14 cellular contexts compared by ENCODE assay signal in genomic region chr2:33607905-33608304, GRCh38. TPM values are rescaled to one million over a fixed set of nuclear protein-coding genes. Genes with fewer than 3 reads are reported as not detected.
DNase-seq lines count a peak whose midpoint lies in the region; ATAC-seq, FAIRE-seq and TF ChIP-seq lines count a peak whose summit lies in the region.
"Had no signal": no experiment of that assay in that cellular context is flagged by ENCODE, and none has a peak within 500 bp of the region (broad histone marks: within the 10 kb centered on the region; RNA-seq: fewer than 3 reads in every experiment).

No MANE protein-coding gene starts in this region.

- H3K36me3 Mint-ChIP-seq in nephron (ENCODE audit: low read depth) = no peaks in the 10 kb centered on the region

- H3K4ac ChIP-seq in H1 (replicated peaks; ENCODE audit: insufficient read length, low read depth, low read length) = no peak overlapping the region

- H4K20me1 ChIP-seq in H1 (replicated peaks in 1 of 2; ENCODE audit: control insufficient read depth in 1 of 2, insufficient read depth in 2 of 2, low read length in 2 of 2) = no peaks in the 10 kb centered on the region

- peak overlapping the region; percentile 88 to 98 (median 90) for H3K27ac Mint-ChIP-seq in nephron
- H3K27ac Mint-ChIP-seq: CD4-positive, alpha-beta memory T cell had no signal

- DNase-seq in H1 (ENCODE audit: low read depth in 1 of 2, low spot score in 2 of 2) = no peak
- no peak for DNase-seq in left ventricle myocardium superior
- DNase-seq in kidney tubule cell (ENCODE audit: low spot score) = no peak
- no peak for DNase-seq in D721Med (ENCODE audit: insufficient read length, low spot score)
- no peak for DNase-seq in activated CD8-positive, alpha-beta memory T cell treated with anti-CD3 and anti-CD28 coated beads, Interleukin-2, amount 50 U/mL, for 48 hours
- DNase-seq: BE2C; CD4-positive, alpha-beta memory T cell; GM23248; NCI-H146; NCI-H2227 treated with DMSO at 0.1 percent for 48 hours; NCI-H524 treated with DMSO at 0.1 percent for 48 hours; SJCRH30 had no signal

- H3K9me3 ChIP-seq in H1 (ENCODE audit: insufficient read depth in 2 of 2, low read depth in 1 of 2, low read length in 1 of 2) = peaks cover 16 to 20% of the 10 kb centered on the region in 2 experiments
- H3K9me3 ChIP-seq: BE2C, SJCRH30 had no signal

- H3K9ac ChIP-seq in H1 (replicated peaks in 1 of 4; ENCODE audit: extremely low read depth in 1 of 4, low read depth in 3 of 4, low read length in 3 of 4) = no peak overlapping the region
- H3K9ac ChIP-seq: GM23248 had no signal

- no peaks in the 10 kb centered on the region for H3K23me2 ChIP-seq in H1 (ENCODE audit: low read depth, low read length)

- CTCF ChIA-PET in H1 (lab: Charles Lee; ENCODE audit: partially characterized antibody) = no interaction called here

- H4K91ac ChIP-seq in H1 (replicated peaks; ENCODE audit: insufficient read length, low read length) = no peak overlapping the region

- POLR2A ChIA-PET in H1 (lab: Charles Lee; ENCODE audit: partially characterized antibody) = interaction anchor here (1.4 to 2.4 kb wide), 2 partner anchors 9 to 45 kb away, joined by 3 to 10 read pairs; partner anchors contain the start of gene FAM98A

- H3K27me3 ChIP-seq in H1 (replicated peaks in 1 of 4; ENCODE audit: control insufficient read depth in 3 of 4, extremely low read depth in 1 of 4, insufficient read depth in 3 of 4, low read length in 3 of 4) = no peaks in the 10 kb centered on the region
- H3K27me3 ChIP-seq: BE2C, SJCRH30 had no signal

- H3K4me1 ChIP-seq in H1 (replicated peaks in 1 of 4; ENCODE audit: control insufficient read depth in 3 of 4, insufficient read depth in 4 of 4, low read length in 3 of 4) = peaks cover 0 to 23% (median 15%) of the 10 kb centered on the region in 4 experiments; a peak in 6 of 7 replicates
- H3K4me1 ChIP-seq: BE2C, SJCRH30 had no signal

- H3K4me3 Mint-ChIP-seq in nephron = no peak overlapping the region
- H3K4me3 Mint-ChIP-seq: CD4-positive, alpha-beta memory T cell had no signal

- H2AK5ac ChIP-seq in H1 (ENCODE audit: low read depth, low read length) = no peak overlapping the region

- no peak overlapping the region for H3K23ac ChIP-seq in H1 (ENCODE audit: insufficient read length)

- H2BK20ac ChIP-seq in H1 (ENCODE audit: low read length) = no peak overlapping the region

- peak overlapping the region; percentile 31 to 57 for H3K4me2 ChIP-seq in H1 (ENCODE audit: insufficient read depth in 1 of 2, low read depth in 2 of 2, low read length in 2 of 2)

- H3K56ac ChIP-seq in H1 (replicated peaks; ENCODE audit: insufficient read length, low read depth, low read length) = no peak overlapping the region

- no peak overlapping the region for H4K8ac ChIP-seq in H1 (ENCODE audit: extremely low read depth, insufficient read depth, low read length)

- FAIRE-seq in H1 (lab: Jason Lieb, UNC) = no peak
- no peak for FAIRE-seq in D721Med (lab: Jason Lieb, UNC)

- no peak overlapping the region for H2BK12ac ChIP-seq in H1 (ENCODE audit: low read depth, low read length)

- H3K27me3 Mint-ChIP-seq in nephron (ENCODE audit: low read depth) = peaks cover 3% of the 10 kb centered on the region

- peaks cover 14% of the 10 kb centered on the region for H3K9me3 Mint-ChIP-seq in nephron

- no peak for TF ChIP-seq POLR2A in H1 (IDR thresholded peaks at IDR 0.05; ENCODE audit: control extremely low read depth in 1 of 2, low read depth in 2 of 2, low read length in 2 of 2)

- peak overlapping the region in 1 of 4 experiments; percentile 45; a peak in 4 of 8 replicates for H3K4me3 ChIP-seq in H1 (ENCODE audit: extremely low read depth in 1 of 4, insufficient read depth in 2 of 4, low read depth in 3 of 4, low read length in 4 of 4)
- H3K4me3 ChIP-seq: GM23248, SJCRH30 had no signal

- ATAC-seq in left ventricle myocardium superior (peak; percentile 81), HG02973 (IDR thresholded peaks at IDR 0.05; ENCODE audit: unreplicated experiment) (no peak)

- no peak for TF ChIP-seq EP300 in H1 (IDR thresholded peaks at IDR 0.05; ENCODE audit: borderline replicate concordance in 1 of 2, low read depth in 2 of 2, low read length in 2 of 2)

- no peak overlapping the region for H2AFZ ChIP-seq in H1 (ENCODE audit: low read length)
- H2AFZ ChIP-seq: GM23248 had no signal

- peak overlapping the region; percentile 78 for H4K5ac ChIP-seq in H1 (ENCODE audit: insufficient read length, low read depth, low read length)

- H2BK5ac ChIP-seq in H1 (ENCODE audit: low read depth, low read length) = peak overlapping the region; percentile 88; the same call in 1 of the 2 replicates

- 63% methylated on average over 2 of the region's 2 CpGs; no CpG with 5 or more reads in 1 of the 2 experiments for WGBS in H1 (ENCODE audit: extremely low coverage in 1 of 2, insufficient coverage in 1 of 2, insufficient read length in 1 of 2, insufficient replicate concordance in 2 of 2, low coverage in 1 of 2, low lambda C conversion rate in 2 of 2, missing lambda C conversion rate in 1 of 2), 2 experiments

- no peak overlapping the region for H3K18ac ChIP-seq in H1 (ENCODE audit: extremely low read depth, low read length)

- peak overlapping the region; percentile 3 for H2BK120ac ChIP-seq in H1 (replicated peaks; ENCODE audit: low read depth, low read length)

- H3K79me1 ChIP-seq in H1 (ENCODE audit: low read depth, low read length) = no peaks in the 10 kb centered on the region; the same call in 1 of the 2 replicates

- peak overlapping the region; percentile 23; the same call in 1 of the 2 replicates for H3K27ac ChIP-seq in H1 (ENCODE audit: low read depth, low read length)
- H3K27ac ChIP-seq: GM23248, SJCRH30 had no signal

- no peak overlapping the region for H3K14ac ChIP-seq in H1 (ENCODE audit: insufficient read length)

- intact Hi-C loops in left ventricle myocardium superior (cut with micrococcal nuclease) = no loop called here

- H2BK15ac ChIP-seq in H1 (ENCODE audit: low read length) = no peak overlapping the region

- peaks cover 0 to 20% of the 10 kb centered on the region in 2 experiments; a peak in 1 of 4 replicates for H3K79me2 ChIP-seq in H1 (ENCODE audit: control insufficient read depth in 1 of 2, insufficient read depth in 2 of 2, low read length in 2 of 2)

- no peak for TF ChIP-seq RAD21 in H1 (IDR thresholded peaks at IDR 0.05 in 1 of 2, conservative IDR thresholded peaks at IDR 0.05 in 1 of 2; ENCODE audit: low read depth in 2 of 2, low read length in 2 of 2)

- H3K36me3 ChIP-seq in H1 (ENCODE audit: control insufficient read depth in 2 of 4, insufficient read depth in 4 of 4, low read length in 3 of 4) = peaks cover 0 to 19% (median 7%) of the 10 kb centered on the region in 4 experiments; a peak in 4 of 8 replicates
- H3K36me3 ChIP-seq: BE2C, SJCRH30 had no signal

- H3K4me1 Mint-ChIP-seq in nephron = peaks cover 37% of the 10 kb centered on the region
- H3K4me1 Mint-ChIP-seq: CD4-positive, alpha-beta memory T cell had no signal

- no peak for TF ChIP-seq CTCF in H1 (IDR thresholded peaks at IDR 0.05; ENCODE audit: control extremely low read depth in 1 of 3, insufficient read depth in 1 of 3, low read depth in 1 of 3, low read length in 3 of 3)
- no peak for TF ChIP-seq CTCF in nephron (IDR thresholded peaks at IDR 0.05; ENCODE audit: unreplicated experiment in 3 of 3)
- TF ChIP-seq CTCF in D721Med (IDR thresholded peaks at IDR 0.05; ENCODE audit: insufficient read depth, missing control alignments) = no peak

TF ChIP-seq in H1, 55 proteins besides CTCF, POLR2A, EP300 and RAD21 (continues in another document):
- TF ChIP-seq SAP30 (IDR thresholded peaks at IDR 0.05; ENCODE audit: insufficient read depth, insufficient replicate concordance, low read length) (no peak), SIX5 (IDR thresholded peaks at IDR 0.05; ENCODE audit: low read depth, low read length) (no peak), JUND (IDR thresholded peaks at IDR 0.05; ENCODE audit: low read length) (no peak), USF2 (IDR thresholded peaks at IDR 0.05; ENCODE audit: low read length) (no peak), GABPA (IDR thresholded peaks at IDR 0.05; ENCODE audit: borderline replicate concordance, insufficient read depth, low read length) (no peak), SRF (IDR thresholded peaks at IDR 0.05; ENCODE audit: low read depth, low read length) (no peak), CEBPB (IDR thresholded peaks at IDR 0.05; ENCODE audit: low read depth, low read length) (no peak), SP1 (IDR thresholded peaks at IDR 0.05; ENCODE audit: low read depth, low read length) (no peak), TBP (IDR thresholded peaks at IDR 0.05; ENCODE audit: low read depth, low read length) (no peak), RFX5 (IDR thresholded peaks at IDR 0.05; ENCODE audit: borderline replicate concordance, low read depth, low read length) (no peak), JUN (IDR thresholded peaks at IDR 0.05; ENCODE audit: low read depth, low read length) (no peak), RXRA (IDR thresholded peaks at IDR 0.05; ENCODE audit: insufficient read depth, low read depth, low read length) (no peak), CHD1 (IDR thresholded peaks at IDR 0.05; ENCODE audit: low read depth, low read length) (no peak), POLR2AphosphoS5 (IDR thresholded peaks at IDR 0.05; ENCODE audit: low read depth, low read length) (no peak), NRF1 (IDR thresholded peaks at IDR 0.05; ENCODE audit: low read depth, low read length) (no peak), PHF8 (conservative IDR thresholded peaks at IDR 0.05; ENCODE audit: low read depth, low read length) (no peak)

RNA-seq across cellular contexts. Expression of gene FAM98A, which starts 8.8 kb away (rescaled TPM):
- 103 and 112 TPM in 2 replicates for total RNA-seq in H1 (2021; fragmentation: NEBNext Ultra II Directional; extraction: Animal tissue kit (Norgen Biotek cat#: 25700))
- 53.2 and 79.7 TPM in 2 replicates for polyA plus RNA-seq in H1 (2011; rRNA removed)
- polyA plus RNA-seq in H1 (2011; cell fraction: cytosol; rRNA removed) = 59.9 TPM
- 35.8 TPM for polyA plus RNA-seq in H1 (2011; cell fraction: nucleus; rRNA removed)
- 95.8 to 139 TPM (median 121 TPM) in 4 replicates for polyA plus RNA-seq in H1 (2012, experiment 1 of 2)
- polyA plus RNA-seq in H1 (2012, experiment 2 of 2) = 13.3 TPM
- 61.6 TPM for polyA plus RNA-seq in H1 (2013, experiment 1 of 2)
- 63.4 TPM for polyA plus RNA-seq in H1 (2013, experiment 2 of 2)
- polyA minus RNA-seq in H1 (2011; rRNA and poly(A)+ RNA removed) = 90.4 and 173 TPM in 2 replicates
- 108 TPM for polyA minus RNA-seq in H1 (2011; cell fraction: cytosol; rRNA and poly(A)+ RNA removed)
- 74.9 TPM for polyA minus RNA-seq in H1 (2011; cell fraction: nucleus; rRNA and poly(A)+ RNA removed)
- 72.0 TPM for total RNA-seq in left ventricle myocardium superior
